Comparison of ENCODE assay signal across 9 cellular contexts in genomic region chr15:38130200-38130567, GRCh38.
A peak's percentile ranks its signal among the peaks of the same experiment; 100 is the strongest.
DNase-seq lines count a peak whose midpoint lies in the region; ATAC-seq and TF ChIP-seq lines count a peak whose summit lies in the region.
"Had no signal": no experiment of that assay in that cellular context is flagged by ENCODE, and none has a peak within 500 bp of the region (broad histone marks: within the 10 kb centered on the region; RNA-seq: fewer than 3 reads in every experiment).

No MANE protein-coding gene starts in this region.

- TF ChIP-seq CTCF in cardiac fibroblast (IDR thresholded peaks at IDR 0.05; ENCODE audit: low read depth, low read length), result no peak
- TF ChIP-seq CTCF in CD4-positive, alpha-beta T cell (IDR thresholded peaks at IDR 0.05), result no peak

- H3K4me3 ChIP-seq in cardiac fibroblast (replicated peaks in 1 of 2; ENCODE audit: low read depth in 2 of 2, low read length in 2 of 2) (peak overlapping the region; percentile 14 to 25), rectal smooth muscle tissue (ENCODE audit: low read length) (peak overlapping the region; percentile 36)
- H3K4me3 ChIP-seq: K562 had no signal

- H3K27me3 ChIP-seq in rectal smooth muscle tissue (ENCODE audit: control insufficient read depth, insufficient read depth, low read length), result no peaks in the 10 kb centered on the region
- H3K27me3 ChIP-seq in CD4-positive, alpha-beta T cell (ENCODE audit: control insufficient read depth, insufficient read depth, low read length), result no peaks in the 10 kb centered on the region

- peaks cover 2% of the 10 kb centered on the region for H3K9me3 Mint-ChIP-seq in CD4-positive, alpha-beta T cell

- POLR2A ChIA-PET in CD4-positive, alpha-beta T cell (lab: Charles Lee), result no interaction called here

- no peak overlapping the region for H3K4me3 Mint-ChIP-seq in CD4-positive, alpha-beta T cell

- H3K9ac ChIP-seq in rectal smooth muscle tissue (ENCODE audit: low read length), result no peak overlapping the region

- no peak overlapping the region for H3K27ac Mint-ChIP-seq in CD4-positive, alpha-beta T cell

- intact Hi-C loops in CD4-positive, alpha-beta T cell (cut with DNase I, micrococcal nuclease), result no loop called here

- peaks cover 6% of the 10 kb centered on the region for H3K4me1 Mint-ChIP-seq in CD4-positive, alpha-beta T cell (ENCODE audit: low read depth)

- peak overlapping the region; percentile 80 for H3K27ac ChIP-seq in rectal smooth muscle tissue (ENCODE audit: low read depth, low read length)
- no peak overlapping the region for H3K27ac ChIP-seq in CD4-positive, alpha-beta T cell (ENCODE audit: low read depth, low read length)

- peaks cover 3% of the 10 kb centered on the region for H3K4me1 ChIP-seq in rectal smooth muscle tissue (ENCODE audit: control insufficient read depth, insufficient read depth, low read length)

- ATAC-seq in GM18907 (IDR thresholded peaks at IDR 0.05; ENCODE audit: unreplicated experiment), result peak; percentile 39
- peak; percentile 22 for ATAC-seq in HG03039 (IDR thresholded peaks at IDR 0.05; ENCODE audit: unreplicated experiment)
- ATAC-seq in HG03280 (IDR thresholded peaks at IDR 0.05; ENCODE audit: unreplicated experiment), result no peak
- no peak for ATAC-seq in CD4-positive, alpha-beta T cell (ENCODE audit: poor library complexity)
- ATAC-seq: K562 had no signal

- no peaks in the 10 kb centered on the region for H3K9me3 ChIP-seq in CD4-positive, alpha-beta T cell (ENCODE audit: control insufficient read depth, low read length)

- H3K36me3 Mint-ChIP-seq in CD4-positive, alpha-beta T cell (ENCODE audit: low read depth), result no peaks in the 10 kb centered on the region

- peaks cover 30% of the 10 kb centered on the region for H3K27me3 Mint-ChIP-seq in CD4-positive, alpha-beta T cell

- no peaks in the 10 kb centered on the region for H3K36me3 ChIP-seq in rectal smooth muscle tissue (ENCODE audit: control insufficient read depth, insufficient read depth, low read length)

- no peak for DNase-seq in cardiac fibroblast (ENCODE audit: low read depth in 2 of 2)
- no peak for DNase-seq in NCI-H748 (lab: John Stamatoyannopoulos, UW; ENCODE audit: unreplicated experiment)
- no peak for DNase-seq in CD4-positive, alpha-beta T cell
- DNase-seq in stimulated activated naive CD4-positive, alpha-beta T cell treated with Interleukin-2 at 50 U/mL for 16 hours (lab: John Stamatoyannopoulos, UW), result no peak

- CTCF ChIA-PET in CD4-positive, alpha-beta T cell (lab: Charles Lee), result no interaction called here

Comparison
In these comparisons a context has a peak if more than half of its experiments do, and no peak if none do; other contexts are left out.
1. ATAC-seq: peak in GM18907 (single experiment) and HG03039 (single experiment); none in HG03280 (single experiment) and CD4-positive, alpha-beta T cell (single experiment).